In genomic region chr3:195766671-195767070, GRCh38 we compare ENCODE assay signal across 23 cellular contexts. TPM values are rescaled to one million over a fixed set of nuclear protein-coding genes. Genes with fewer than 3 reads are reported as not detected.
"Had no signal": no experiment of that assay in that cellular context is flagged by ENCODE, and none has a peak within 500 bp of the region (broad histone marks: within the 10 kb centered on the region; RNA-seq: fewer than 3 reads in every experiment).

No MANE protein-coding gene starts in this region.

- H3K36me3 ChIP-seq: gastrocnemius medialis, thoracic aorta, transverse colon had no signal

- H3K4me3 ChIP-seq: dorsolateral prefrontal cortex, gastrocnemius medialis, lung, thoracic aorta, transverse colon had no signal

- H3K9me3 ChIP-seq: gastrocnemius medialis, thoracic aorta, transverse colon had no signal

- H3K27ac ChIP-seq: dorsolateral prefrontal cortex, gastrocnemius medialis, thoracic aorta, transverse colon had no signal

- ATAC-seq: gastrocnemius medialis; left cardiac atrium; left ventricle myocardium superior; sciatic nerve; stimulated activated naive B cell treated with anti-CD40 and anti-IgM and Interleukin-4, amounts not matched to agents 10 μg/mL and 1 μg/mL and 100 μg/mL, for 72 hours; stimulated activated naive CD8-positive, alpha-beta T cell treated with anti-CD3 and anti-CD28 coated beads, Interleukin-15, amount 100 ng/mL, for 72 hours had no signal

- H3K4me1 ChIP-seq: gastrocnemius medialis had no signal

- DNase-seq: cortex of kidney; dorsolateral prefrontal cortex; effector CD8-positive, alpha-beta T cell; gastrocnemius medialis; glutamatergic neuron; immature natural killer cell; left cardiac atrium; left ventricle myocardium superior; mesendoderm; naive B cell; stimulated activated CD4-positive, alpha-beta T cell treated with anti-CD3 and anti-CD28 coated beads, Interleukin-2, amount 100 ng/mL, for 24 hours; stimulated activated CD4-positive, alpha-beta T cell treated with anti-CD3 and anti-CD28 coated beads, Interleukin-4, amount 100 ng/mL, for 4 hours; stimulated activated naive B cell treated with anti-CD40 and anti-IgM and Interleukin-4, amounts not matched to agents 10 μg/mL and 1 μg/mL and 100 μg/mL, for 72 hours; stimulated activated naive CD8-positive, alpha-beta T cell treated with anti-CD3 and anti-CD28 coated beads, Interleukin-15, amount 100 ng/mL, for 72 hours; transverse colon had no signal

RNA-seq across cellular contexts. Expression of gene MUC4, which starts 45.1 kb away (rescaled TPM):
- total RNA-seq: fibroblast of lung, left cardiac atrium, left ventricle myocardium superior, pulmonary artery endothelial cell, subcutaneous adipose tissue, thoracic aorta had no signal
- polyA plus RNA-seq: fibroblast of lung, keratinocyte, urinary bladder had no signal
